23 cellular contexts compared by ENCODE assay signal in genomic region chr7:156603629-156604028, GRCh38. TPM values are rescaled to one million over a fixed set of nuclear protein-coding genes. Genes with fewer than 3 reads are reported as not detected.
"Had no signal": no experiment of that assay in that cellular context is flagged by ENCODE, and none has a peak within 500 bp of the region (broad histone marks: within the 10 kb centered on the region; RNA-seq: fewer than 3 reads in every experiment).

No MANE protein-coding gene starts in this region.

- H3K9me3 ChIP-seq: left lung, neutrophil, prostate gland, sigmoid colon, spleen, testis, tibial artery, upper lobe of left lung had no signal

- H3K36me3 Mint-ChIP-seq: naive B cell; natural killer cell treated with Interleukin-12 subunit alpha and Interleukin-12 subunit beta and Interleukin-15 and Interleukin-18, amount 100 ng/mL, for 72 hours had no signal

- H3K4me3 ChIP-seq: coronary artery, left lung, prostate gland, sigmoid colon, spleen, testis, tibial artery, upper lobe of left lung had no signal

- H3K79me2 ChIP-seq: parathyroid adenoma had no signal

- H3K4me1 Mint-ChIP-seq: central memory CD8-positive, alpha-beta T cell; neural crest cell had no signal

- H3K4me1 ChIP-seq: parathyroid adenoma, prostate gland, testis had no signal

- H3K4me3 Mint-ChIP-seq: central memory CD8-positive, alpha-beta T cell; effector memory CD8-positive, alpha-beta T cell; naive B cell; natural killer cell treated with Interleukin-12 subunit alpha and Interleukin-12 subunit beta and Interleukin-15 and Interleukin-18, amount 100 ng/mL, for 72 hours; neural crest cell; stimulated activated memory B cell treated with anti-CD40 and anti-IgM and Interleukin-4, amounts not matched to agents 10 μg/mL and 1 μg/mL and 100 μg/mL, for 72 hours had no signal

- H3K27ac Mint-ChIP-seq: effector memory CD8-positive, alpha-beta T cell; naive B cell; natural killer cell treated with Interleukin-12 subunit alpha and Interleukin-12 subunit beta and Interleukin-15 and Interleukin-18, amount 100 ng/mL, for 72 hours; stimulated activated memory B cell treated with anti-CD40 and anti-IgM and Interleukin-4, amounts not matched to agents 10 μg/mL and 1 μg/mL and 100 μg/mL, for 72 hours had no signal

- H2AFZ ChIP-seq: parathyroid adenoma had no signal

- DNase-seq: dermis blood vessel endothelial cell; effector memory CD8-positive, alpha-beta T cell; erythroblast; left lung; naive B cell; sigmoid colon; spleen; stimulated activated CD4-positive, alpha-beta T cell treated with anti-CD3 and anti-CD28 coated beads, Interleukin-4, amount 100 ng/mL, for 4 hours; stimulated activated naive CD8-positive, alpha-beta T cell treated with anti-CD3 and anti-CD28 coated beads, Interleukin-15, Interleukin-2, amounts not matched to agents 100 U/mL and 50 U/mL, for 24 hours; substantia nigra; testis; tibial artery had no signal

- H3K27ac ChIP-seq: coronary artery, left lung, neutrophil, parathyroid adenoma, prostate gland, sigmoid colon, spleen, testis, tibial artery, upper lobe of left lung had no signal

- ATAC-seq: effector memory CD8-positive, alpha-beta T cell; left lung; natural killer cell treated with Interleukin-12 subunit alpha and Interleukin-12 subunit beta and Interleukin-15 and Interleukin-18, amount 100 ng/mL, for 72 hours; right cardiac atrium; stimulated activated memory B cell treated with anti-CD40 and anti-IgM and Interleukin-4, amounts not matched to agents 10 μg/mL and 1 μg/mL and 100 μg/mL, for 72 hours; stimulated activated naive CD8-positive, alpha-beta T cell treated with anti-CD3 and anti-CD28 coated beads, Interleukin-15, Interleukin-2, amounts not matched to agents 100 U/mL and 50 U/mL, for 24 hours had no signal

- H3K36me3 ChIP-seq: left lung, neutrophil, prostate gland, sigmoid colon, spleen, tibial artery, upper lobe of left lung had no signal

- H3K27me3 ChIP-seq: testis, upper lobe of left lung had no signal

- H3K9me3 Mint-ChIP-seq: central memory CD8-positive, alpha-beta T cell; effector memory CD8-positive, alpha-beta T cell; natural killer cell treated with Interleukin-12 subunit alpha and Interleukin-12 subunit beta and Interleukin-15 and Interleukin-18, amount 100 ng/mL, for 72 hours; neural crest cell; stimulated activated memory B cell treated with anti-CD40 and anti-IgM and Interleukin-4, amounts not matched to agents 10 μg/mL and 1 μg/mL and 100 μg/mL, for 72 hours had no signal

RNA-seq across cellular contexts. Expression of gene RNF32, which starts 36.9 kb away (rescaled TPM):
- total RNA-seq: mesenteric fat pad; natural killer cell treated with Interleukin-12 subunit alpha and Interleukin-12 subunit beta and Interleukin-15 and Interleukin-18, amount 100 ng/mL, for 72 hours had no signal
